1 cellular context compared by ENCODE assay signal in genomic region chr2:11663427-11663826, GRCh38.
A peak's percentile ranks its signal among the peaks of the same experiment; 100 is the strongest.
TF ChIP-seq lines count a peak whose summit lies in the region.

No MANE protein-coding gene starts in this region.

TF ChIP-seq in HEK293, 187 proteins besides CTCF, POLR2A, EP300 and RAD21 (continued from another document and continues in another):
- TF ChIP-seq PRDM2 (tag by site-specific recombination; IDR thresholded peaks at IDR 0.05; ENCODE audit: borderline replicate concordance) (no peak), ZNF354C (tag by site-specific recombination; IDR thresholded peaks at IDR 0.05; ENCODE audit: borderline replicate concordance, low read depth) (no peak), KLF7 (tag by site-specific recombination; IDR thresholded peaks at IDR 0.05; ENCODE audit: borderline replicate concordance) (no peak), ZNF114 (tag by site-specific recombination; IDR thresholded peaks at IDR 0.05) (no peak), ZNF24 (tag by site-specific recombination; IDR thresholded peaks at IDR 0.05) (peak; percentile 52; the same call in 1 of the 2 replicates), HOXD13 (CRISPR knock-in tag; IDR thresholded peaks at IDR 0.05; ENCODE audit: borderline replicate concordance) (no peak), ZNF701 (tag by site-specific recombination; IDR thresholded peaks at IDR 0.05) (no peak), ZNF777 (tag by site-specific recombination; IDR thresholded peaks at IDR 0.05; ENCODE audit: borderline replicate concordance) (no peak), ZNF621 (tag by site-specific recombination; IDR thresholded peaks at IDR 0.05) (no peak), ZNF626 (tag by site-specific recombination; IDR thresholded peaks at IDR 0.05) (no peak), SP7 (tag by site-specific recombination; IDR thresholded peaks at IDR 0.05) (peak; percentile 77), ZNF311 (tag by site-specific recombination; IDR thresholded peaks at IDR 0.05; ENCODE audit: borderline replicate concordance) (no peak), ZNF146 (tag by site-specific recombination; IDR thresholded peaks at IDR 0.05) (no peak), ZNF350 (tag by site-specific recombination; IDR thresholded peaks at IDR 0.05) (no peak), ZNF112 (tag by site-specific recombination; IDR thresholded peaks at IDR 0.05) (no peak), ZBTB8A (tag by site-specific recombination; IDR thresholded peaks at IDR 0.05) (no peak), GLIS2 (tag by site-specific recombination; IDR thresholded peaks at IDR 0.05) (no peak), ZNF175 (tag by site-specific recombination; IDR thresholded peaks at IDR 0.05) (no peak), KLF8 (tag by site-specific recombination; IDR thresholded peaks at IDR 0.05) (peak; percentile 73), ZNF529 (tag by site-specific recombination; IDR thresholded peaks at IDR 0.05; ENCODE audit: insufficient replicate concordance) (no peak), KLF9 (tag by site-specific recombination; IDR thresholded peaks at IDR 0.05; ENCODE audit: low read depth) (no peak), ZNF792 (tag by site-specific recombination; IDR thresholded peaks at IDR 0.05) (no peak), TSHZ1 (tag by site-specific recombination; IDR thresholded peaks at IDR 0.05; ENCODE audit: borderline replicate concordance) (0 out of 2 replicates have a peak, but pooled peaks have one; percentile 28), TCF7L2 (IDR thresholded peaks at IDR 0.05; ENCODE audit: borderline replicate concordance, low read depth, low read length) (no peak), OVOL3 (tag by site-specific recombination; IDR thresholded peaks at IDR 0.05) (no peak), ZNF292 (tag by site-specific recombination; IDR thresholded peaks at IDR 0.05; ENCODE audit: borderline replicate concordance, low read depth) (no peak), ZNF624 (tag by site-specific recombination; IDR thresholded peaks at IDR 0.05) (no peak), WT1 (tag by site-specific recombination; IDR thresholded peaks at IDR 0.05) (peak; percentile 86), ZSCAN23 (tag by site-specific recombination; IDR thresholded peaks at IDR 0.05) (no peak), FEZF1 (tag by site-specific recombination; IDR thresholded peaks at IDR 0.05) (peak; percentile 89)
- TF ChIP-seq, protein P1, sequence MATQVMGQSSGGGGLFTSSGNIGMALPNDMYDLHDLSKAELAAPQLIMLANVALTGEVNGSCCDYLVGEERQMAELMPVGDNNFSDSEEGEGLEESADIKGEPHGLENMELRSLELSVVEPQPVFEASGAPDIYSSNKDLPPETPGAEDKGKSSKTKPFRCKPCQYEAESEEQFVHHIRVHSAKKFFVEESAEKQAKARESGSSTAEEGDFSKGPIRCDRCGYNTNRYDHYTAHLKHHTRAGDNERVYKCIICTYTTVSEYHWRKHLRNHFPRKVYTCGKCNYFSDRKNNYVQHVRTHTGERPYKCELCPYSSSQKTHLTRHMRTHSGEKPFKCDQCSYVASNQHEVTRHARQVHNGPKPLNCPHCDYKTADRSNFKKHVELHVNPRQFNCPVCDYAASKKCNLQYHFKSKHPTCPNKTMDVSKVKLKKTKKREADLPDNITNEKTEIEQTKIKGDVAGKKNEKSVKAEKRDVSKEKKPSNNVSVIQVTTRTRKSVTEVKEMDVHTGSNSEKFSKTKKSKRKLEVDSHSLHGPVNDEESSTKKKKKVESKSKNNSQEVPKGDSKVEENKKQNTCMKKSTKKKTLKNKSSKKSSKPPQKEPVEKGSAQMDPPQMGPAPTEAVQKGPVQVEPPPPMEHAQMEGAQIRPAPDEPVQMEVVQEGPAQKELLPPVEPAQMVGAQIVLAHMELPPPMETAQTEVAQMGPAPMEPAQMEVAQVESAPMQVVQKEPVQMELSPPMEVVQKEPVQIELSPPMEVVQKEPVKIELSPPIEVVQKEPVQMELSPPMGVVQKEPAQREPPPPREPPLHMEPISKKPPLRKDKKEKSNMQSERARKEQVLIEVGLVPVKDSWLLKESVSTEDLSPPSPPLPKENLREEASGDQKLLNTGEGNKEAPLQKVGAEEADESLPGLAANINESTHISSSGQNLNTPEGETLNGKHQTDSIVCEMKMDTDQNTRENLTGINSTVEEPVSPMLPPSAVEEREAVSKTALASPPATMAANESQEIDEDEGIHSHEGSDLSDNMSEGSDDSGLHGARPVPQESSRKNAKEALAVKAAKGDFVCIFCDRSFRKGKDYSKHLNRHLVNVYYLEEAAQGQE (tag by site-specific recombination; IDR thresholded peaks at IDR 0.05) = no peak
- TF ChIP-seq, protein P2, sequence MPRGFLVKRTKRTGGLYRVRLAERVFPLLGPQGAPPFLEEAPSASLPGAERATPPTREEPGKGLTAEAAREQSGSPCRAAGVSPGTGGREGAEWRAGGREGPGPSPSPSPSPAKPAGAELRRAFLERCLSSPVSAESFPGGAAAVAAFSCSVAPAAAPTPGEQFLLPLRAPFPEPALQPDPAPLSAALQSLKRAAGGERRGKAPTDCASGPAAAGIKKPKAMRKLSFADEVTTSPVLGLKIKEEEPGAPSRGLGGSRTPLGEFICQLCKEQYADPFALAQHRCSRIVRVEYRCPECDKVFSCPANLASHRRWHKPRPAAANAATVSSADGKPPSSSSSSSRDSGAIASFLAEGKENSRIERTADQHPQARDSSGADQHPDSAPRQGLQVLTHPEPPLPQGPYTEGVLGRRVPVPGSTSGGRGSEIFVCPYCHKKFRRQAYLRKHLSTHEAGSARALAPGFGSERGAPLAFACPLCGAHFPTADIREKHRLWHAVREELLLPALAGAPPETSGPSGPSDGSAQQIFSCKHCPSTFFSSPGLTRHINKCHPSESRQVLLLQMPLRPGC (tag by site-specific recombination; IDR thresholded peaks at IDR 0.05) = 0 out of 2 replicates have a peak, but pooled peaks have one; percentile 52
- TF ChIP-seq, protein P3, sequence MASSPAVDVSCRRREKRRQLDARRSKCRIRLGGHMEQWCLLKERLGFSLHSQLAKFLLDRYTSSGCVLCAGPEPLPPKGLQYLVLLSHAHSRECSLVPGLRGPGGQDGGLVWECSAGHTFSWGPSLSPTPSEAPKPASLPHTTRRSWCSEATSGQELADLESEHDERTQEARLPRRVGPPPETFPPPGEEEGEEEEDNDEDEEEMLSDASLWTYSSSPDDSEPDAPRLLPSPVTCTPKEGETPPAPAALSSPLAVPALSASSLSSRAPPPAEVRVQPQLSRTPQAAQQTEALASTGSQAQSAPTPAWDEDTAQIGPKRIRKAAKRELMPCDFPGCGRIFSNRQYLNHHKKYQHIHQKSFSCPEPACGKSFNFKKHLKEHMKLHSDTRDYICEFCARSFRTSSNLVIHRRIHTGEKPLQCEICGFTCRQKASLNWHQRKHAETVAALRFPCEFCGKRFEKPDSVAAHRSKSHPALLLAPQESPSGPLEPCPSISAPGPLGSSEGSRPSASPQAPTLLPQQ (tag by site-specific recombination; IDR thresholded peaks at IDR 0.05) = 0 out of 2 replicates have a peak, but pooled peaks have one; percentile 47
- TF ChIP-seq, protein P4, sequence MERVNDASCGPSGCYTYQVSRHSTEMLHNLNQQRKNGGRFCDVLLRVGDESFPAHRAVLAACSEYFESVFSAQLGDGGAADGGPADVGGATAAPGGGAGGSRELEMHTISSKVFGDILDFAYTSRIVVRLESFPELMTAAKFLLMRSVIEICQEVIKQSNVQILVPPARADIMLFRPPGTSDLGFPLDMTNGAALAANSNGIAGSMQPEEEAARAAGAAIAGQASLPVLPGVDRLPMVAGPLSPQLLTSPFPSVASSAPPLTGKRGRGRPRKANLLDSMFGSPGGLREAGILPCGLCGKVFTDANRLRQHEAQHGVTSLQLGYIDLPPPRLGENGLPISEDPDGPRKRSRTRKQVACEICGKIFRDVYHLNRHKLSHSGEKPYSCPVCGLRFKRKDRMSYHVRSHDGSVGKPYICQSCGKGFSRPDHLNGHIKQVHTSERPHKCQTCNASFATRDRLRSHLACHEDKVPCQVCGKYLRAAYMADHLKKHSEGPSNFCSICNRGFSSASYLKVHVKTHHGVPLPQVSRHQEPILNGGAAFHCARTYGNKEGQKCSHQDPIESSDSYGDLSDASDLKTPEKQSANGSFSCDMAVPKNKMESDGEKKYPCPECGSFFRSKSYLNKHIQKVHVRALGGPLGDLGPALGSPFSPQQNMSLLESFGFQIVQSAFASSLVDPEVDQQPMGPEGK (tag by site-specific recombination; IDR thresholded peaks at IDR 0.05) = no peak
- TF ChIP-seq, protein P5, sequence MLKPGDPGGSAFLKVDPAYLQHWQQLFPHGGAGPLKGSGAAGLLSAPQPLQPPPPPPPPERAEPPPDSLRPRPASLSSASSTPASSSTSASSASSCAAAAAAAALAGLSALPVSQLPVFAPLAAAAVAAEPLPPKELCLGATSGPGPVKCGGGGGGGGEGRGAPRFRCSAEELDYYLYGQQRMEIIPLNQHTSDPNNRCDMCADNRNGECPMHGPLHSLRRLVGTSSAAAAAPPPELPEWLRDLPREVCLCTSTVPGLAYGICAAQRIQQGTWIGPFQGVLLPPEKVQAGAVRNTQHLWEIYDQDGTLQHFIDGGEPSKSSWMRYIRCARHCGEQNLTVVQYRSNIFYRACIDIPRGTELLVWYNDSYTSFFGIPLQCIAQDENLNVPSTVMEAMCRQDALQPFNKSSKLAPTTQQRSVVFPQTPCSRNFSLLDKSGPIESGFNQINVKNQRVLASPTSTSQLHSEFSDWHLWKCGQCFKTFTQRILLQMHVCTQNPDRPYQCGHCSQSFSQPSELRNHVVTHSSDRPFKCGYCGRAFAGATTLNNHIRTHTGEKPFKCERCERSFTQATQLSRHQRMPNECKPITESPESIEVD (tag by site-specific recombination; IDR thresholded peaks at IDR 0.05) = peak; percentile 53; the same call in 1 of the 2 replicates
- TF ChIP-seq, protein P6, sequence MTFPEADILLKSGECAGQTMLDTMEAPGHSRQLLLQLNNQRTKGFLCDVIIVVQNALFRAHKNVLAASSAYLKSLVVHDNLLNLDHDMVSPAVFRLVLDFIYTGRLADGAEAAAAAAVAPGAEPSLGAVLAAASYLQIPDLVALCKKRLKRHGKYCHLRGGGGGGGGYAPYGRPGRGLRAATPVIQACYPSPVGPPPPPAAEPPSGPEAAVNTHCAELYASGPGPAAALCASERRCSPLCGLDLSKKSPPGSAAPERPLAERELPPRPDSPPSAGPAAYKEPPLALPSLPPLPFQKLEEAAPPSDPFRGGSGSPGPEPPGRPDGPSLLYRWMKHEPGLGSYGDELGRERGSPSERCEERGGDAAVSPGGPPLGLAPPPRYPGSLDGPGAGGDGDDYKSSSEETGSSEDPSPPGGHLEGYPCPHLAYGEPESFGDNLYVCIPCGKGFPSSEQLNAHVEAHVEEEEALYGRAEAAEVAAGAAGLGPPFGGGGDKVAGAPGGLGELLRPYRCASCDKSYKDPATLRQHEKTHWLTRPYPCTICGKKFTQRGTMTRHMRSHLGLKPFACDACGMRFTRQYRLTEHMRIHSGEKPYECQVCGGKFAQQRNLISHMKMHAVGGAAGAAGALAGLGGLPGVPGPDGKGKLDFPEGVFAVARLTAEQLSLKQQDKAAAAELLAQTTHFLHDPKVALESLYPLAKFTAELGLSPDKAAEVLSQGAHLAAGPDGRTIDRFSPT (tag by site-specific recombination; IDR thresholded peaks at IDR 0.05) = peak; percentile 53
